Comparison of ENCODE assay signal across 21 cellular contexts in genomic region chr14:50647753-50648152, GRCh38. TPM values are rescaled to one million over a fixed set of nuclear protein-coding genes. Genes with fewer than 3 reads are reported as not detected.
A peak's percentile ranks its signal among the peaks of the same experiment; 100 is the strongest.
DNase-seq lines count a peak whose midpoint lies in the region; ATAC-seq, FAIRE-seq and TF ChIP-seq lines count a peak whose summit lies in the region.
"Had no signal": no experiment of that assay in that cellular context is flagged by ENCODE, and none has a peak within 500 bp of the region (broad histone marks: within the 10 kb centered on the region; RNA-seq: fewer than 3 reads in every experiment).

No MANE protein-coding gene starts in this region.

- TF ChIP-seq POLR2A in GM12892 (IDR thresholded peaks at IDR 0.05; ENCODE audit: low read depth, low read length): no peak

- H3K4me1 Mint-ChIP-seq in stimulated activated naive B cell treated with anti-CD40 and anti-IgM and Interleukin-4, amounts not matched to agents 10 μg/mL and 1 μg/mL and 100 μg/mL, for 72 hours: peaks cover 33 to 60% of the 10 kb centered on the region in 2 donors

- peak overlapping the region; percentile 86 for H3K27ac Mint-ChIP-seq in stimulated activated naive B cell treated with anti-CD40 and anti-IgM and Interleukin-4, amounts not matched to agents 10 μg/mL and 1 μg/mL and 100 μg/mL, for 72 hours

- H3K36me3 Mint-ChIP-seq in stimulated activated naive B cell treated with anti-CD40 and anti-IgM and Interleukin-4, amounts not matched to agents 10 μg/mL and 1 μg/mL and 100 μg/mL, for 72 hours: peaks cover 22 to 32% of the 10 kb centered on the region in 2 donors

- peak; percentile 21 for ATAC-seq in HG03280 (IDR thresholded peaks at IDR 0.05; ENCODE audit: unreplicated experiment)
- no peak for ATAC-seq in stimulated activated naive B cell treated with anti-CD40 and anti-IgM and Interleukin-4, amounts not matched to agents 10 μg/mL and 1 μg/mL and 100 μg/mL, for 72 hours (replicated peaks)
- ATAC-seq: heart right ventricle had no signal

- H3K9ac ChIP-seq in adipocyte (ENCODE audit: low read length): no peak overlapping the region

- no peaks in the 10 kb centered on the region for H3K9me3 Mint-ChIP-seq in stimulated activated naive B cell treated with anti-CD40 and anti-IgM and Interleukin-4, amounts not matched to agents 10 μg/mL and 1 μg/mL and 100 μg/mL, for 72 hours
- H3K9me3 Mint-ChIP-seq: brain had no signal

- no peaks in the 10 kb centered on the region for H3K9me3 ChIP-seq in adipocyte (ENCODE audit: control insufficient read depth, low read length)
- H3K9me3 ChIP-seq: heart right ventricle, sigmoid colon had no signal

- no peaks in the 10 kb centered on the region for H3K27me3 ChIP-seq in adipocyte (replicated peaks; ENCODE audit: control insufficient read depth, insufficient read depth, low read length)
- H3K27me3 ChIP-seq: heart right ventricle, sigmoid colon had no signal

- H3K27me3 Mint-ChIP-seq in stimulated activated naive B cell treated with anti-CD40 and anti-IgM and Interleukin-4, amounts not matched to agents 10 μg/mL and 1 μg/mL and 100 μg/mL, for 72 hours: no peaks in the 10 kb centered on the region
- H3K27me3 Mint-ChIP-seq: brain had no signal

- peak; percentile 81 for FAIRE-seq in GM12892 (lab: Jason Lieb, UNC)
- FAIRE-seq: HTR-8/SVneo had no signal

- peak overlapping the region; percentile 76 to 78 for H3K4me3 Mint-ChIP-seq in stimulated activated naive B cell treated with anti-CD40 and anti-IgM and Interleukin-4, amounts not matched to agents 10 μg/mL and 1 μg/mL and 100 μg/mL, for 72 hours
- H3K4me3 Mint-ChIP-seq: brain had no signal

- H3K4me3 ChIP-seq in adipocyte (ENCODE audit: low read length): no peak overlapping the region
- H3K4me3 ChIP-seq: heart right ventricle, sigmoid colon, SK-N-MC had no signal

- DNase-seq in GM12892 (ENCODE audit: insufficient read length) (no peak), adipocyte (ENCODE audit: low read depth) (peak; percentile 55), RPMI8226 (no peak), NCI-H1694 treated with DMSO at 0.1 percent for 48 hours (lab: John Stamatoyannopoulos, UW) (no peak)
- DNase-seq in stimulated activated naive B cell treated with anti-CD40 and anti-IgM and Interleukin-4, amounts not matched to agents 10 μg/mL and 1 μg/mL and 100 μg/mL, for 72 hours: no peak
- DNase-seq in activated T-cell treated with anti-CD3 and anti-CD28 coated beads, Interleukin-2, amount 50 U/mL, for 1 hour: no peak
- DNase-seq: activated CD4-positive, alpha-beta T cell treated with anti-CD3 and anti-CD28 coated beads for 48 hours; activated naive CD4-positive, alpha-beta T cell treated with anti-CD3 and anti-CD28 coated beads, Interleukin-2, amount 50 U/mL, for 16 hours; DMS 273 treated with DMSO at 0.1 percent for 48 hours; heart right ventricle; kidney glomerular epithelial cell; NCI-H187; NCI-H510A treated with DMSO at 0.1 percent for 48 hours; OCI-M1; sigmoid colon; stimulated activated CD4-positive, alpha-beta T cell treated with anti-CD3 and anti-CD28 coated beads, Interleukin-2, amount 100 ng/mL, for 24 hours; substantia nigra had no signal

- peaks cover 20% of the 10 kb centered on the region for H3K36me3 ChIP-seq in adipocyte (ENCODE audit: control insufficient read depth, insufficient read depth, low read length, severe bottlenecking)

- H3K4me1 ChIP-seq in adipocyte (ENCODE audit: control insufficient read depth, insufficient read depth, low read length): peaks cover 16% of the 10 kb centered on the region

RNA-seq across cellular contexts. Expression of gene SAV1, which starts 20.4 kb away (rescaled TPM):
- 28.3 TPM for polyA plus RNA-seq in GM12892 (2012; ENCODE audit: missing spikeins)
